In the genomic region with DNA sequence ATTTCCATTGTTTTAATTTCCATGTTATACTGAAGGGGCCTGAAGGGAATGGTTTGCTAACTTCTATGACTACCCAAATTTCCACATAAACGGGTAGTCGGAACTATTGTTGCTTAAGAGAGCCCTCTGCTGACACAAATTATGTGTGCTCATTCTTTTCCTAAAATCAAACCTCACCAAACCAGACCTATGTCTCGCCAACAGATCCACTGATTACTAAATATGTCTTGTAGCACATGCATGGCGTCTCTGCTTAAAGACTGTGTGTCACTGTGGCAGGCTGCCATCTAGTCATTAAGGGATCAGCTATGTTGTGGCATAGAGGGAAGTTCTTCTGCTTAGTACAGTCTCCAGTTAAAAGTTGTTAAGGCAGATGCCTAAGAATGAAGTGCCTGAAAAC, we compare ENCODE assay signal across 8 cellular contexts. TPM values are rescaled to one million over a fixed set of nuclear protein-coding genes. Genes with fewer than 3 reads are reported as not detected.
DNase-seq lines count a peak whose midpoint lies in the region; ATAC-seq, FAIRE-seq and TF ChIP-seq lines count a peak whose summit lies in the region.
"Had no signal": no experiment of that assay in that cellular context is flagged by ENCODE, and none has a peak within 500 bp of the region (broad histone marks: within the 10 kb centered on the region; RNA-seq: fewer than 3 reads in every experiment).

No MANE protein-coding gene starts in this region.

- H3K9ac ChIP-seq in GM23248, result no peak overlapping the region

- peak; percentile 70 for FAIRE-seq in endometrium (lab: Jason Lieb, UNC)

- H3K4me2 ChIP-seq in GM23248 (ENCODE audit: unreplicated experiment), result no peak overlapping the region

- H3K4me1 Mint-ChIP-seq in nephron, result peaks cover 31% of the 10 kb centered on the region

- 3% methylated on average over 4 of the region's 4 CpGs for WGBS in GM23248 (ENCODE audit: low coverage in 1 of 2, low lambda C conversion rate in 2 of 2, missing lambda C conversion rate in 2 of 2), 2 experiments

- peak; percentile 78 for DNase-seq in GM23248
- peak; percentile 87 for DNase-seq in NCI-H524 treated with DMSO at 0.1 percent for 48 hours (lab: John Stamatoyannopoulos, UW)

- H3K27ac Mint-ChIP-seq in nephron, result peak overlapping the region in 2 of 3 experiments; percentile 6 to 60
- H3K27ac Mint-ChIP-seq: T-helper 1 cell treated with Interleukin-12 subunit alpha and Interleukin-12 subunit beta and Interleukin-4 antibody, amounts not matched to agents 30 μg/mL and 1 μg/mL, for 36 hours had no signal

- no peaks in the 10 kb centered on the region for H3F3A ChIP-seq in GM23248 (ENCODE audit: insufficient read depth)

- no peak overlapping the region for H3K4me3 ChIP-seq in GM23248

- no peaks in the 10 kb centered on the region for H3K9me3 Mint-ChIP-seq in nephron
- H3K9me3 Mint-ChIP-seq: T-helper 1 cell treated with Interleukin-12 subunit alpha and Interleukin-12 subunit beta and Interleukin-4 antibody, amounts not matched to agents 30 μg/mL and 1 μg/mL, for 36 hours had no signal

- H3K27me3 ChIP-seq in GM23248 (replicated peaks; ENCODE audit: insufficient read depth), result no peaks in the 10 kb centered on the region

- no peaks in the 10 kb centered on the region for H3K36me3 Mint-ChIP-seq in nephron (ENCODE audit: low read depth)

- H4K20me1 ChIP-seq in GM23248 (ENCODE audit: insufficient read depth), result no peaks in the 10 kb centered on the region

- no peaks in the 10 kb centered on the region for H3K9me2 ChIP-seq in GM23248 (ENCODE audit: insufficient read depth)

- no peak overlapping the region for H3K4me3 Mint-ChIP-seq in nephron
- H3K4me3 Mint-ChIP-seq: T-helper 1 cell treated with Interleukin-12 subunit alpha and Interleukin-12 subunit beta and Interleukin-4 antibody, amounts not matched to agents 30 μg/mL and 1 μg/mL, for 36 hours had no signal

- H3K27ac ChIP-seq in GM23248, result no peak overlapping the region

- H3K79me2 ChIP-seq in GM23248 (ENCODE audit: insufficient read depth), result no peaks in the 10 kb centered on the region

- ATAC-seq in GM21529 (IDR thresholded peaks at IDR 0.05; ENCODE audit: unreplicated experiment), result no peak
- ATAC-seq in HG03342 (IDR thresholded peaks at IDR 0.05; ENCODE audit: unreplicated experiment), result no peak
- no peak for ATAC-seq in GM18870 (IDR thresholded peaks at IDR 0.05; ENCODE audit: unreplicated experiment)

- no peaks in the 10 kb centered on the region for H3K27me3 Mint-ChIP-seq in nephron (ENCODE audit: low read depth)

- no peaks in the 10 kb centered on the region for H3K9me3 ChIP-seq in GM23248 (ENCODE audit: low read depth)

- H2AFZ ChIP-seq in GM23248, result no peak overlapping the region

- in situ Hi-C loops in GM23248 (cut with MboI), result loop anchor here (10.0 kb wide), 1 partner anchor 123 kb away; no protein-coding TSS in a partner anchor

- peaks cover 12% of the 10 kb centered on the region for H3K4me1 ChIP-seq in GM23248 (ENCODE audit: insufficient read depth)

- TF ChIP-seq CTCF in nephron (IDR thresholded peaks at IDR 0.05; ENCODE audit: unreplicated experiment in 3 of 3), result peak; percentile 53 to 64 (median 59)

- H3K36me3 ChIP-seq in GM23248 (ENCODE audit: low read depth), result no peaks in the 10 kb centered on the region

RNA-seq across cellular contexts. Expression of gene PIR, which starts 25.1 kb away (rescaled TPM):
- 0.76 and 1.7 TPM in 2 replicates for total RNA-seq in GM23248 (2014; rRNA removed; shearing (Covaris generic))
- polyA plus RNA-seq in GM23248 (2016; fragmentation: Nextera tagmentation; extraction: Ambion mirVana), result 5.7 and 5.9 TPM in 2 replicates

RNA-seq across cellular contexts. Expression of gene BMX, which starts 32.6 kb away (rescaled TPM):
- total RNA-seq in GM23248 (2014; rRNA removed; shearing (Covaris generic)), result not detected in 2 replicates
- polyA plus RNA-seq in GM23248 (2016; fragmentation: Nextera tagmentation; extraction: Ambion mirVana), result not detected in 2 replicates
